Comparison of ENCODE assay signal across 38 cellular contexts in genomic region chr12:51963477-51963876, GRCh38. TPM values are rescaled to one million over a fixed set of nuclear protein-coding genes. Genes with fewer than 3 reads are reported as not detected.
"Had no signal": no experiment of that assay in that cellular context is flagged by ENCODE, and none has a peak within 500 bp of the region (broad histone marks: within the 10 kb centered on the region; RNA-seq: fewer than 3 reads in every experiment).

No MANE protein-coding gene starts in this region.

- H3K27ac ChIP-seq: adrenal gland, brain microvascular endothelial cell, WERI-Rb-1 had no signal

- H3K4me1 Mint-ChIP-seq: activated CD4-positive, alpha-beta memory T cell treated with anti-CD3 and anti-CD28 coated beads, Interleukin-2, amount 10 ng/mL, durations not matched to agents 7 days and 5 days; activated CD8-positive, alpha-beta memory T cell treated with anti-CD3 and anti-CD28 coated beads, Interleukin-2, amount 10 ng/mL, durations not matched to agents 7 days and 5 days had no signal

- ATAC-seq: activated CD4-positive, alpha-beta T cell treated with anti-CD3 and anti-CD28 coated beads for 36 hours; activated CD4-positive, CD25-positive, alpha-beta regulatory T cell treated with anti-CD3 and anti-CD28 coated beads, Interleukin-2, amount 50 U/mL, for 24 hours; activated CD8-positive, alpha-beta memory T cell treated with anti-CD3 and anti-CD28 coated beads, Interleukin-2, amount 10 ng/mL, durations not matched to agents 7 days and 5 days; activated CD8-positive, alpha-beta T cell treated with anti-CD3 and anti-CD28 coated beads, Interleukin-2, amount 10 ng/mL, durations not matched to agents 7 days and 5 days; activated naive CD4-positive, alpha-beta T cell treated with anti-CD3 and anti-CD28 coated beads, Interleukin-2, amount 50 U/mL, for 72 hours; activated T-cell treated with anti-CD3 and anti-CD28 coated beads, Interleukin-2, amount 50 U/mL, for 4 hours; activated T-cell treated with anti-CD3 and anti-CD28 coated beads, Interleukin-2, amount 50 U/mL, for 72 hours; activated T-helper 17 cell treated with anti-CD3 and anti-CD28 coated beads, Interleukin-2, amount 50 U/mL, for 72 hours; body of pancreas; WTC11 had no signal

- H3K36me3 ChIP-seq: adrenal gland, brain microvascular endothelial cell, breast epithelium had no signal

- H3K4me3 ChIP-seq: adrenal gland, body of pancreas, breast epithelium had no signal

- H3K9me3 Mint-ChIP-seq: activated CD4-positive, alpha-beta memory T cell treated with anti-CD3 and anti-CD28 coated beads, Interleukin-2, amount 10 ng/mL, durations not matched to agents 7 days and 5 days; activated CD4-positive, alpha-beta T cell treated with anti-CD3 and anti-CD28 coated beads, Interleukin-2, amount 10 ng/mL, durations not matched to agents 7 days and 5 days; activated naive CD4-positive, alpha-beta T cell treated with anti-CD3 and anti-CD28 coated beads for 36 hours; activated naive CD4-positive, alpha-beta T cell treated with anti-CD3 and anti-CD28 coated beads, Interleukin-2, amount 50 U/mL, for 72 hours; activated naive CD8-positive, alpha-beta T cell treated with anti-CD3 and anti-CD28 coated beads for 36 hours; activated T-cell treated with anti-CD3 and anti-CD28 coated beads, Interleukin-2, amount 50 U/mL, for 4 hours; activated T-cell treated with anti-CD3 and anti-CD28 coated beads, Interleukin-2, amount 50 U/mL, for 72 hours; activated T-helper 1 cell treated with anti-CD3 and anti-CD28 coated beads, Interleukin-12 subunit alpha, Interleukin-12 subunit beta, Interleukin-2, Interleukin-4 antibody, amounts not matched to agents 30 ng/mL and 10 ng/mL and 1 ng/mL, durations not matched to agents 14 hours and 24 hours and 36 hours; activated T-helper 17 cell treated with anti-CD3 and anti-CD28 coated beads, Interleukin-2, amount 50 U/mL, for 72 hours; T-helper 1 cell treated with Interleukin-12 subunit alpha and Interleukin-12 subunit beta and Interleukin-4 antibody, amounts not matched to agents 30 μg/mL and 1 μg/mL, for 36 hours; T-helper 2 cell treated with Interferon-gamma antibody and Interleukin-4, amounts not matched to agents 5 μg/mL and 100 μg/mL, for 36 hours had no signal

- H3K4me3 Mint-ChIP-seq: activated CD4-positive, alpha-beta memory T cell treated with anti-CD3 and anti-CD28 coated beads, Interleukin-2, amount 10 ng/mL, durations not matched to agents 7 days and 5 days; activated CD4-positive, alpha-beta T cell treated with anti-CD3 and anti-CD28 coated beads for 36 hours; activated CD4-positive, alpha-beta T cell treated with anti-CD3 and anti-CD28 coated beads, Interleukin-2, amount 10 ng/mL, durations not matched to agents 7 days and 5 days; activated CD8-positive, alpha-beta memory T cell treated with anti-CD3 and anti-CD28 coated beads, Interleukin-2, amount 10 ng/mL, durations not matched to agents 7 days and 5 days; activated CD8-positive, alpha-beta T cell treated with anti-CD3 and anti-CD28 coated beads, Interleukin-2, amount 10 ng/mL, durations not matched to agents 7 days and 5 days; activated naive CD4-positive, alpha-beta T cell treated with anti-CD3 and anti-CD28 coated beads for 36 hours; activated naive CD8-positive, alpha-beta T cell treated with anti-CD3 and anti-CD28 coated beads for 36 hours; activated T-cell treated with anti-CD3 and anti-CD28 coated beads, Interleukin-2, amount 50 U/mL, for 4 hours; activated T-cell treated with anti-CD3 and anti-CD28 coated beads, Interleukin-2, amount 50 U/mL, for 72 hours; activated T-helper 1 cell treated with anti-CD3 and anti-CD28 coated beads, Interleukin-12 subunit alpha, Interleukin-12 subunit beta, Interleukin-2, Interleukin-4 antibody, amounts not matched to agents 30 ng/mL and 10 ng/mL and 1 ng/mL, durations not matched to agents 14 hours and 24 hours and 36 hours; activated T-helper 17 cell treated with anti-CD3 and anti-CD28 coated beads, Interleukin-2, amount 50 U/mL, for 72 hours; T-helper 1 cell treated with Interleukin-12 subunit alpha and Interleukin-12 subunit beta and Interleukin-4 antibody, amounts not matched to agents 30 μg/mL and 1 μg/mL, for 36 hours; T-helper 2 cell treated with Interferon-gamma antibody and Interleukin-4, amounts not matched to agents 5 μg/mL and 100 μg/mL, for 36 hours; WTC11 had no signal

- DNase-seq: activated CD4-positive, alpha-beta memory T cell treated with anti-CD3 and anti-CD28 coated beads, Interleukin-2, amount 10 ng/mL, durations not matched to agents 7 days and 5 days; activated CD4-positive, alpha-beta T cell treated with anti-CD3 and anti-CD28 coated beads for 1 hour; activated CD4-positive, alpha-beta T cell treated with anti-CD3 and anti-CD28 coated beads for 36 hours; activated CD4-positive, alpha-beta T cell treated with anti-CD3 and anti-CD28 coated beads for 48 hours; activated CD4-positive, alpha-beta T cell treated with anti-CD3 and anti-CD28 coated beads, Interleukin-2, amount 10 ng/mL, durations not matched to agents 7 days and 5 days; activated CD4-positive, alpha-beta T cell treated with anti-CD3 and anti-CD28 coated beads, Interleukin-2, amount 50 U/mL, for 48 hours; activated CD4-positive, CD25-positive, alpha-beta regulatory T cell; activated CD8-positive, alpha-beta memory T cell treated with anti-CD3 and anti-CD28 coated beads for 24 hours; activated CD8-positive, alpha-beta memory T cell treated with anti-CD3 and anti-CD28 coated beads, Interleukin-2, amount 10 ng/mL, durations not matched to agents 7 days and 5 days; activated CD8-positive, alpha-beta memory T cell treated with anti-CD3 and anti-CD28 coated beads, Interleukin-2, amount 50 U/mL, for 48 hours; activated CD8-positive, alpha-beta T cell treated with anti-CD3 and anti-CD28 coated beads, Interleukin-2, amount 10 ng/mL, durations not matched to agents 7 days and 5 days; activated effector memory CD4-positive, alpha-beta T cell treated with anti-CD3 and anti-CD28 coated beads, Interleukin-2, amount 50 U/mL, for 16 hours; activated gamma-delta T cell treated with Interleukin-2 at 50 U/mL for 16 hours; activated naive CD4-positive, alpha-beta T cell; activated naive CD4-positive, alpha-beta T cell treated with anti-CD3 and anti-CD28 coated beads for 36 hours; activated naive CD4-positive, alpha-beta T cell treated with anti-CD3 and anti-CD28 coated beads, Interleukin-2, amount 50 U/mL, for 16 hours; activated naive CD8-positive, alpha-beta T cell treated with anti-CD3 and anti-CD28 coated beads for 36 hours; activated T-cell treated with anti-CD3 and anti-CD28 coated beads, Interleukin-2, amount 50 U/mL, for 4 hours; activated T-cell treated with anti-CD3 and anti-CD28 coated beads, Interleukin-2, amount 50 U/mL, for 72 hours; amniotic stem cell; aorta; body of pancreas; brain microvascular endothelial cell; central memory CD4-positive, alpha-beta T cell; SW 1271; T-helper 1 cell; T-helper 2 cell; T-helper 9 cell; WERI-Rb-1 had no signal

- H3K27me3 ChIP-seq: adrenal gland, body of pancreas, brain microvascular endothelial cell, breast epithelium had no signal

- H3K27ac Mint-ChIP-seq: activated CD4-positive, alpha-beta memory T cell treated with anti-CD3 and anti-CD28 coated beads, Interleukin-2, amount 10 ng/mL, durations not matched to agents 7 days and 5 days; activated CD4-positive, alpha-beta T cell treated with anti-CD3 and anti-CD28 coated beads for 36 hours; activated CD4-positive, alpha-beta T cell treated with anti-CD3 and anti-CD28 coated beads, Interleukin-2, amount 10 ng/mL, durations not matched to agents 7 days and 5 days; activated CD8-positive, alpha-beta memory T cell treated with anti-CD3 and anti-CD28 coated beads, Interleukin-2, amount 10 ng/mL, durations not matched to agents 7 days and 5 days; activated CD8-positive, alpha-beta T cell treated with anti-CD3 and anti-CD28 coated beads, Interleukin-2, amount 10 ng/mL, durations not matched to agents 7 days and 5 days; activated naive CD4-positive, alpha-beta T cell treated with anti-CD3 and anti-CD28 coated beads for 36 hours; activated naive CD4-positive, alpha-beta T cell treated with anti-CD3 and anti-CD28 coated beads, Interleukin-2, amount 50 U/mL, for 72 hours; activated naive CD8-positive, alpha-beta T cell treated with anti-CD3 and anti-CD28 coated beads for 36 hours; activated T-cell treated with anti-CD3 and anti-CD28 coated beads, Interleukin-2, amount 50 U/mL, for 72 hours; activated T-helper 1 cell treated with anti-CD3 and anti-CD28 coated beads, Interleukin-12 subunit alpha, Interleukin-12 subunit beta, Interleukin-2, Interleukin-4 antibody, amounts not matched to agents 30 ng/mL and 10 ng/mL and 1 ng/mL, durations not matched to agents 14 hours and 24 hours and 36 hours; activated T-helper 17 cell treated with anti-CD3 and anti-CD28 coated beads, Interleukin-2, amount 50 U/mL, for 72 hours; T-helper 1 cell treated with Interleukin-12 subunit alpha and Interleukin-12 subunit beta and Interleukin-4 antibody, amounts not matched to agents 30 μg/mL and 1 μg/mL, for 36 hours; T-helper 2 cell treated with Interferon-gamma antibody and Interleukin-4, amounts not matched to agents 5 μg/mL and 100 μg/mL, for 36 hours had no signal

- H3K9me3 ChIP-seq: adrenal gland, body of pancreas, breast epithelium had no signal

- H3K27me3 Mint-ChIP-seq: activated CD4-positive, alpha-beta T cell treated with anti-CD3 and anti-CD28 coated beads for 36 hours; activated naive CD8-positive, alpha-beta T cell treated with anti-CD3 and anti-CD28 coated beads for 36 hours; activated T-helper 17 cell treated with anti-CD3 and anti-CD28 coated beads, Interleukin-2, amount 50 U/mL, for 72 hours had no signal

RNA-seq across cellular contexts. Expression of gene ACVRL1, which starts 56.2 kb away (rescaled TPM):
- total RNA-seq: activated CD4-positive, alpha-beta memory T cell treated with anti-CD3 and anti-CD28 coated beads, Interleukin-2, amount 10 ng/mL, durations not matched to agents 7 days and 5 days; activated CD4-positive, alpha-beta T cell treated with anti-CD3 and anti-CD28 coated beads for 36 hours; activated CD4-positive, alpha-beta T cell treated with anti-CD3 and anti-CD28 coated beads, Interleukin-2, amount 10 ng/mL, durations not matched to agents 7 days and 5 days; activated CD8-positive, alpha-beta memory T cell treated with anti-CD3 and anti-CD28 coated beads, Interleukin-2, amount 10 ng/mL, durations not matched to agents 7 days and 5 days; activated CD8-positive, alpha-beta T cell treated with anti-CD3 and anti-CD28 coated beads, Interleukin-2, amount 10 ng/mL, durations not matched to agents 7 days and 5 days; activated naive CD4-positive, alpha-beta T cell treated with anti-CD3 and anti-CD28 coated beads for 36 hours; activated naive CD4-positive, alpha-beta T cell treated with anti-CD3 and anti-CD28 coated beads, Interleukin-2, amount 50 U/mL, for 72 hours; activated naive CD8-positive, alpha-beta T cell treated with anti-CD3 and anti-CD28 coated beads for 36 hours; activated T-cell treated with anti-CD3 and anti-CD28 coated beads, Interleukin-2, amount 50 U/mL, for 72 hours; activated T-helper 1 cell treated with anti-CD3 and anti-CD28 coated beads, Interleukin-12 subunit alpha, Interleukin-12 subunit beta, Interleukin-2, Interleukin-4 antibody, amounts not matched to agents 30 ng/mL and 10 ng/mL and 1 ng/mL, durations not matched to agents 14 hours and 24 hours and 36 hours; activated T-helper 17 cell treated with anti-CD3 and anti-CD28 coated beads, Interleukin-2, amount 50 U/mL, for 72 hours had no signal
